ENCODE assay signal across 13 cellular contexts in genomic region chr2:18788590-18788989, GRCh38.
DNase-seq lines count a peak whose midpoint lies in the region; ATAC-seq and TF ChIP-seq lines count a peak whose summit lies in the region.
"Had no signal": no experiment of that assay in that cellular context is flagged by ENCODE, and none has a peak within 500 bp of the region (broad histone marks: within the 10 kb centered on the region; RNA-seq: fewer than 3 reads in every experiment).

No MANE protein-coding gene starts in this region.

- no peaks in the 10 kb centered on the region for H3K9me3 ChIP-seq in fibroblast of lung (ENCODE audit: control insufficient read depth, insufficient read depth, low read depth, low read length)

- H3K4me3 Mint-ChIP-seq in mesothelial cell of epicardium = no peak overlapping the region
- H3K4me3 Mint-ChIP-seq: effector memory CD8-positive, alpha-beta T cell had no signal

- peaks cover 10% of the 10 kb centered on the region for H3K9me3 Mint-ChIP-seq in mesothelial cell of epicardium

- H3K4me1 ChIP-seq in fibroblast of lung (ENCODE audit: control insufficient read depth, extremely low read depth, insufficient read depth, low read length) = peaks cover 3% of the 10 kb centered on the region

- H3K36me3 Mint-ChIP-seq in mesothelial cell of epicardium = peaks cover 7% of the 10 kb centered on the region

- TF ChIP-seq CTCF in fibroblast of lung (conservative IDR thresholded peaks at IDR 0.05 in 1 of 2, IDR thresholded peaks at IDR 0.05 in 1 of 2; ENCODE audit: low read depth in 1 of 2, low read length in 2 of 2) (no peak), mesothelial cell of epicardium (IDR thresholded peaks at IDR 0.05; ENCODE audit: unreplicated experiment) (no peak)

- H3K9ac ChIP-seq in fibroblast of lung (ENCODE audit: insufficient read depth, low read length) = no peak overlapping the region

- no peak overlapping the region for H3K27ac ChIP-seq in fibroblast of lung (ENCODE audit: insufficient read depth, low read length)

- H3K4me2 ChIP-seq in fibroblast of lung (ENCODE audit: extremely low read depth, insufficient read depth, low read length) = no peak overlapping the region

- H3K79me2 ChIP-seq in fibroblast of lung (ENCODE audit: control insufficient read depth, insufficient read depth, low read length) = no peaks in the 10 kb centered on the region

- peak; percentile 54 for DNase-seq in Caki2 (ENCODE audit: low read depth)
- DNase-seq in NCI-H2171 treated with DMSO at 0.1 percent for 48 hours (lab: John Stamatoyannopoulos, UW) = peak; percentile 54
- DNase-seq in fibroblast of lung (ENCODE audit: low read depth in 2 of 2) = peak; percentile 76
- peak in 1 of 2 experiments; percentile 42 for DNase-seq in mesothelial cell of epicardium (ENCODE audit: low spot score in 2 of 2, unreplicated experiment in 2 of 2)
- DNase-seq in COLO829 (ENCODE audit: low spot score) = no peak
- no peak for DNase-seq in activated CD4-positive, alpha-beta T cell treated with anti-CD3 and anti-CD28 coated beads for 48 hours
- DNase-seq: activated CD4-positive, CD25-positive, alpha-beta regulatory T cell; amniotic stem cell; effector memory CD8-positive, alpha-beta T cell; HCEC 1CT; NCI-H187 treated with DMSO at 0.1 percent for 48 hours had no signal

- H3K27me3 ChIP-seq in fibroblast of lung (ENCODE audit: control insufficient read depth, insufficient read depth, low read length) = no peaks in the 10 kb centered on the region

- in situ Hi-C loops in Caki2 (cut with HindIII; ENCODE audit: low pct_unique_long_range_greater_than_20kb, low sequenced_read_pairs) = no loop called here

- ATAC-seq in GM19351 (IDR thresholded peaks at IDR 0.05; ENCODE audit: unreplicated experiment) (no peak), HG02938 (IDR thresholded peaks at IDR 0.05; ENCODE audit: unreplicated experiment) (no peak)
- ATAC-seq: effector memory CD8-positive, alpha-beta T cell had no signal

- H3K4me3 ChIP-seq in fibroblast of lung (replicated peaks in 1 of 4; ENCODE audit: control extremely low read depth in 1 of 4, insufficient read depth in 1 of 4, low read depth in 3 of 4, low read length in 4 of 4) = no peak overlapping the region

- H3K27me3 Mint-ChIP-seq in mesothelial cell of epicardium (ENCODE audit: low read depth) = no peaks in the 10 kb centered on the region
- H3K27me3 Mint-ChIP-seq: effector memory CD8-positive, alpha-beta T cell had no signal

- H3K4me1 Mint-ChIP-seq in mesothelial cell of epicardium = peaks cover 40% of the 10 kb centered on the region

- H3K27ac Mint-ChIP-seq in mesothelial cell of epicardium = peak overlapping the region; percentile 55
- H3K27ac Mint-ChIP-seq: effector memory CD8-positive, alpha-beta T cell had no signal

- no peak overlapping the region for H2AFZ ChIP-seq in fibroblast of lung (ENCODE audit: low read length)

- H3K36me3 ChIP-seq in fibroblast of lung (ENCODE audit: control insufficient read depth, insufficient read depth, low read length) = no peaks in the 10 kb centered on the region

- no peaks in the 10 kb centered on the region for H4K20me1 ChIP-seq in fibroblast of lung (ENCODE audit: control insufficient read depth, extremely low read depth, insufficient read depth, low read length)

Comparison
In these comparisons a context has a peak if more than half of its experiments do, and no peak if none do; other contexts are left out.
1. DNase-seq: peak in Caki2 (single experiment), NCI-H2171 treated with DMSO at 0.1 percent for 48 hours (single experiment) and fibroblast of lung (2 of 2); none in COLO829 (single experiment) and activated CD4-positive, alpha-beta T cell treated with anti-CD3 and anti-CD28 coated beads for 48 hours (single experiment).